Comparison of ENCODE assay signal across 1 cellular context in genomic region chr17:68293490-68294195, GRCh38.
TF ChIP-seq lines count a peak whose summit lies in the region.

No MANE protein-coding gene starts in this region.

TF ChIP-seq in HCT116, 20 proteins besides CTCF, POLR2A, EP300 and RAD21 (continued from another document):
- TF ChIP-seq SIN3A (IDR thresholded peaks at IDR 0.05; ENCODE audit: low read depth) (no peak), FOSL1 (IDR thresholded peaks at IDR 0.05; ENCODE audit: low read depth) (no peak)
